41 cellular contexts compared by ENCODE assay signal in genomic region chr12:121000530-121000929, GRCh38. TPM values are rescaled to one million over a fixed set of nuclear protein-coding genes. Genes with fewer than 3 reads are reported as not detected.
"Had no signal": no experiment of that assay in that cellular context is flagged by ENCODE, and none has a peak within 500 bp of the region (broad histone marks: within the 10 kb centered on the region; RNA-seq: fewer than 3 reads in every experiment).

No MANE protein-coding gene starts in this region.

- H3K9me3 ChIP-seq: body of pancreas, breast epithelium had no signal

- H2AFZ ChIP-seq: PC-9 had no signal

- H3K4me2 ChIP-seq: PC-9 had no signal

- H3K27ac Mint-ChIP-seq: activated B cell treated with CpG ODN at 0.5 μM for 24 hours; activated CD4-positive, alpha-beta memory T cell treated with anti-CD3 and anti-CD28 coated beads for 36 hours; activated naive CD4-positive, alpha-beta T cell treated with anti-CD3 and anti-CD28 coated beads, Interleukin-2, amount 10 ng/mL, durations not matched to agents 7 days and 5 days; activated naive CD8-positive, alpha-beta T cell; activated T-helper 1 cell treated with anti-CD3 and anti-CD28 coated beads, Interleukin-12 subunit alpha, Interleukin-12 subunit beta, Interleukin-2, Interleukin-4 antibody, amounts not matched to agents 30 ng/mL and 10 ng/mL and 1 ng/mL, durations not matched to agents 14 hours and 24 hours and 36 hours; T-cell had no signal

- H3K4me3 ChIP-seq: body of pancreas, breast epithelium, PC-9 had no signal

- FAIRE-seq: astrocyte, RCC 7860 had no signal

- H3K4me1 ChIP-seq: breast epithelium had no signal

- H3K27me3 ChIP-seq: body of pancreas, breast epithelium had no signal

- DNase-seq: activated B cell treated with CpG ODN at 0.5 μM for 24 hours; activated CD4-positive, alpha-beta memory T cell treated with anti-CD3 and anti-CD28 coated beads for 36 hours; activated CD4-positive, alpha-beta T cell treated with anti-CD3 and anti-CD28 coated beads for 4 hours; activated CD4-positive, alpha-beta T cell treated with anti-CD3 and anti-CD28 coated beads, Interleukin-2, amount 50 U/mL, for 1 hour; activated CD4-positive, CD25-positive, alpha-beta regulatory T cell treated with anti-CD3 and anti-CD28 coated beads, Interleukin-2, amount 50 U/mL, for 72 hours; activated CD8-positive, alpha-beta memory T cell treated with anti-CD3 and anti-CD28 coated beads, Interleukin-2, amount 50 U/mL, for 4 hours; activated effector memory CD4-positive, alpha-beta T cell treated with Interleukin-2 at 50 U/mL for 16 hours; activated naive CD4-positive, alpha-beta T cell treated with anti-CD3 and anti-CD28 coated beads, Interleukin-2, amount 10 ng/mL, durations not matched to agents 7 days and 5 days; activated T-cell treated with anti-CD3 and anti-CD28 coated beads for 4 hours; activated T-cell treated with anti-CD3 and anti-CD28 coated beads, Interleukin-2, amount 50 U/mL, for 4 hours; amygdala; body of pancreas; MM.1S; MV-4-11; NCI-H1092 treated with DMSO at 0.1 percent for 48 hours; NCI-H1417; NCI-H146; NCI-H187; NCI-H2029 treated with DMSO at 0.1 percent for 48 hours; NCI-H2107; NCI-H2171; NCI-H510A; NCI-H526; NCI-H748 treated with DMSO at 0.1 percent for 48 hours; NK-92 treated with Interleukin-12 subunit alpha and Interleukin-12 subunit beta, amount 100 ng/mL, for 24 hours; PC-9; SIG-M5; T-helper 2 cell; T-helper 9 cell had no signal

- H3K27ac ChIP-seq: body of pancreas, breast epithelium, PC-9, RWPE1, VCaP had no signal

- H3K4me1 Mint-ChIP-seq: activated B cell treated with CpG ODN at 0.5 μM for 24 hours had no signal

- H3K4me3 Mint-ChIP-seq: activated B cell treated with CpG ODN at 0.5 μM for 24 hours; activated CD4-positive, alpha-beta memory T cell treated with anti-CD3 and anti-CD28 coated beads for 36 hours; activated naive CD4-positive, alpha-beta T cell treated with anti-CD3 and anti-CD28 coated beads, Interleukin-2, amount 10 ng/mL, durations not matched to agents 7 days and 5 days; activated naive CD8-positive, alpha-beta T cell; activated T-cell treated with anti-CD3 and anti-CD28 coated beads, Interleukin-2, amount 50 U/mL, for 4 hours; activated T-helper 1 cell treated with anti-CD3 and anti-CD28 coated beads, Interleukin-12 subunit alpha, Interleukin-12 subunit beta, Interleukin-2, Interleukin-4 antibody, amounts not matched to agents 30 ng/mL and 10 ng/mL and 1 ng/mL, durations not matched to agents 14 hours and 24 hours and 36 hours; T-cell had no signal

- H3K9me3 Mint-ChIP-seq: activated B cell treated with CpG ODN at 0.5 μM for 24 hours; activated CD4-positive, alpha-beta memory T cell treated with anti-CD3 and anti-CD28 coated beads for 36 hours; activated naive CD4-positive, alpha-beta T cell treated with anti-CD3 and anti-CD28 coated beads, Interleukin-2, amount 10 ng/mL, durations not matched to agents 7 days and 5 days; activated T-cell treated with anti-CD3 and anti-CD28 coated beads, Interleukin-2, amount 50 U/mL, for 4 hours; activated T-helper 1 cell treated with anti-CD3 and anti-CD28 coated beads, Interleukin-12 subunit alpha, Interleukin-12 subunit beta, Interleukin-2, Interleukin-4 antibody, amounts not matched to agents 30 ng/mL and 10 ng/mL and 1 ng/mL, durations not matched to agents 14 hours and 24 hours and 36 hours had no signal

- H3K36me3 ChIP-seq: breast epithelium had no signal

- ATAC-seq: activated T-cell treated with anti-CD3 and anti-CD28 coated beads, Interleukin-2, amount 50 U/mL, for 4 hours; body of pancreas; Right ventricle myocardium inferior; SK-N-SH treated with all-trans-retinoic acid at 6 μM for 48 hours; T-cell had no signal

RNA-seq across cellular contexts. Expression of gene HNF1A, which starts 22.2 kb away (rescaled TPM):
- total RNA-seq: activated B cell treated with CpG ODN at 0.5 μM for 24 hours; activated CD4-positive, alpha-beta memory T cell treated with anti-CD3 and anti-CD28 coated beads for 36 hours; activated T-cell treated with anti-CD3 and anti-CD28 coated beads, Interleukin-2, amount 50 U/mL, for 4 hours; activated T-helper 1 cell treated with anti-CD3 and anti-CD28 coated beads, Interleukin-12 subunit alpha, Interleukin-12 subunit beta, Interleukin-2, Interleukin-4 antibody, amounts not matched to agents 30 ng/mL and 10 ng/mL and 1 ng/mL, durations not matched to agents 14 hours and 24 hours and 36 hours; astrocyte; cardiac septum; PC-9; Right ventricle myocardium inferior; SK-MEL-5; T-cell had no signal
